In the genomic region with DNA sequence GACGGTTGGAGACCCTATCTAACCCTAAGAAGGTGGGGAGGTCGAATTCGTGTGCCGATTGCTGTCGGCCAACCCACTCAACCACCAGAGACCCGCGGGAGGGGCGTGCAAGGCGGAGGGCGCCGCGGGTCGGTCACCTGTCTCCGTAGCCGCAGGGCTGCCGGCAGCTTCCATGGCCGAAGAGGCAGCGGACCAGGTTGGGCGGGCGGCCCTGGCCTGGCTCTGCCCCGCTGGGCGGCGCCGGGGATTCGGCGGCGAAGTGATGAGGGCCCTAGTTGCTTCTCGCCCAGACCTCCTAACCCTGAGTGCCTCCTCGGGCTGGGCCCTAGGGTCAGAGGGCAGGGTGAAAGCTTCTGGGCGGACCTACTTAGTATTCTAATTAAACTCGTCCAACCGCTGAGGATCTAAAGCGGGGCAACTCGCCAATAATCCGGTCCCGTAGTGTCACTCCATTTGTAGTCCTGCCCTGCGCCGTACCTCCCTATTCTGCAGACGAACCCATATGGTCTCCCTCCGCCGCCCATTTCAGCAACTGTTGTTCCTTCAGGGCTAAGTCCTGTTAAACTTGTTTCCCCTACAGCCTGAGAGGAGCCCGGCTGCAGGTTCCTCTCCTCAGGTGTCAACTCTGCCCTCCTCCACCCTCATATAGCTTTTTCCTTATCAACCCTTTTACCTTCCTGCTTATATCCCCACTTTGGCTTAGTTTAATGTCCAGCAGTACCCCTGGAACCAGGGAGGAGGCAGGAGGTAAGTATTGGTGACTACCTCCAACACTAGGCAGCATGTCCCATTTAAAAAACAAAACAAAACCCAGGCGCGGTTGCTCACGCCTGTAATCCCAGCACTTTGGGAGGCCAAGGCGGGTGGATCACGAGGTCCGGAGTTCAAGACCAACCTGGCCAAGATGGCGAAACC, we compare ENCODE assay signal across 8 cellular contexts. TPM values are rescaled to one million over a fixed set of nuclear protein-coding genes. Genes with fewer than 3 reads are reported as not detected.
DNase-seq lines count a peak whose midpoint lies in the region; ATAC-seq and TF ChIP-seq lines count a peak whose summit lies in the region.

TSS of gene PYM1 (minus strand) at position 307 of the 915 bp plus-strand sequence. CDS start at position 174, 133 bp downstream.

- H3K27me3 Mint-ChIP-seq in activated naive CD4-positive, alpha-beta T cell treated with anti-CD3 and anti-CD28 coated beads, Interleukin-2, amount 10 ng/mL, durations not matched to agents 7 days and 5 days: no peaks in the 10 kb centered on the region

- peak within 1 kb of the TSS; percentile 100 for H3K27ac Mint-ChIP-seq in activated naive CD4-positive, alpha-beta T cell treated with anti-CD3 and anti-CD28 coated beads, Interleukin-2, amount 10 ng/mL, durations not matched to agents 7 days and 5 days

- H3K79me2 ChIP-seq in DND-41 (ENCODE audit: insufficient read depth, low read length) (peaks cover 77% of the 10 kb centered on the region), neural cell (replicated peaks; ENCODE audit: insufficient read depth, low read length) (peaks cover 32% of the 10 kb centered on the region)

- H3K36me3 Mint-ChIP-seq in activated naive CD4-positive, alpha-beta T cell treated with anti-CD3 and anti-CD28 coated beads, Interleukin-2, amount 10 ng/mL, durations not matched to agents 7 days and 5 days: peaks cover 50% of the 10 kb centered on the region

- H3K9me3 Mint-ChIP-seq in activated naive CD4-positive, alpha-beta T cell treated with anti-CD3 and anti-CD28 coated beads, Interleukin-2, amount 10 ng/mL, durations not matched to agents 7 days and 5 days: no peaks in the 10 kb centered on the region

- ATAC-seq in DND-41 (ENCODE audit: insufficient read depth, low read depth) (peak; percentile 29), GM21529 (IDR thresholded peaks at IDR 0.05; ENCODE audit: unreplicated experiment) (peak; percentile 39), gastroesophageal sphincter (peak; percentile 60)

- peak within 1 kb of the TSS; percentile 77 for H2AFZ ChIP-seq in DND-41 (ENCODE audit: low read depth, low read length)
- H2AFZ ChIP-seq in neural cell (ENCODE audit: low read depth, low read length): peak within 1 kb of the TSS; percentile 92

- H4K20me1 ChIP-seq in DND-41 (ENCODE audit: insufficient read depth, low read length) (peaks cover 14% of the 10 kb centered on the region), neural cell (ENCODE audit: insufficient read depth) (no peaks in the 10 kb centered on the region)

- no peak for TF ChIP-seq RAD21 in Ishikawa (IDR thresholded peaks at IDR 0.05; ENCODE audit: low read depth)
- TF ChIP-seq RAD21 in neural cell (conservative IDR thresholded peaks at IDR 0.05): no peak

- WGBS in gastroesophageal sphincter (ENCODE audit: low coverage in 1 of 2), 2 donors: 0 to 11% methylated on average over 8 to 21 of the region's 49 CpGs

- H3K4me1 ChIP-seq in DND-41 (ENCODE audit: insufficient read depth, low read length) (peaks cover 63% of the 10 kb centered on the region), gastroesophageal sphincter (peaks cover 3 to 65% (median 31%) of the 10 kb centered on the region in 3 donors), tibial artery (peaks cover 0 to 44% (median 32%) of the 10 kb centered on the region in 4 donors)

- peak within 1 kb of the TSS; percentile 99 for H3K27ac ChIP-seq in DND-41 (ENCODE audit: low read length)
- peak within 1 kb of the TSS; percentile 94 to 98 (median 96) for H3K27ac ChIP-seq in gastroesophageal sphincter
- peak within 1 kb of the TSS; percentile 92 for H3K27ac ChIP-seq in neural cell (ENCODE audit: low read length)
- peak within 1 kb of the TSS; percentile 90 to 95 for H3K27ac ChIP-seq in tibial artery

- CTCF ChIA-PET in activated naive CD4-positive, alpha-beta T cell treated with anti-CD3 and anti-CD28 coated beads, Interleukin-2, amount 10 ng/mL, durations not matched to agents 7 days and 5 days (lab: Charles Lee): interaction anchor here (0.6 to 3.7 kb wide), 4 partner anchors 10 to 112 kb away, joined by 3 to 66 read pairs (median 4); partner anchors contain the start of genes ORMDL2 and SARNP

- no peaks in the 10 kb centered on the region for H3F3A ChIP-seq in neural cell (ENCODE audit: insufficient read depth, low read length, poor library complexity, severe bottlenecking)

- no peaks in the 10 kb centered on the region for H3K9me2 ChIP-seq in neural cell (ENCODE audit: insufficient read depth, low read length)

- H3K9me3 ChIP-seq in DND-41 (ENCODE audit: insufficient read depth, low read length, severe bottlenecking) (no peaks in the 10 kb centered on the region), gastroesophageal sphincter (no peaks in the 10 kb centered on the region), neural cell (ENCODE audit: low read length) (no peaks in the 10 kb centered on the region), tibial artery (no peaks in the 10 kb centered on the region)

- intact Hi-C loops in tibial artery (cut with DNase I; ENCODE audit: low total_unique reads): no loop called here

- TF ChIP-seq CTCF in DND-41 (IDR thresholded peaks at IDR 0.05; ENCODE audit: borderline replicate concordance, extremely low read depth, low read length, poor library complexity, severe bottlenecking) (peak; percentile 18), gastroesophageal sphincter (IDR thresholded peaks at IDR 0.05) (peak in 1 of 4 experiments; percentile 16), neural cell (IDR thresholded peaks at IDR 0.05; ENCODE audit: poor library complexity, severe bottlenecking) (no peak), tibial artery (IDR thresholded peaks at IDR 0.05) (no peak)

- TF ChIP-seq EP300 in Ishikawa (IDR thresholded peaks at IDR 0.05; ENCODE audit: borderline replicate concordance): no peak; the same call in none of the 2 replicates
- no peak for TF ChIP-seq EP300 in gastroesophageal sphincter (IDR thresholded peaks at IDR 0.05)
- TF ChIP-seq EP300 in neural cell (conservative IDR thresholded peaks at IDR 0.05; ENCODE audit: poor library complexity, severe bottlenecking): no peak

- H3K4me3 Mint-ChIP-seq in activated naive CD4-positive, alpha-beta T cell treated with anti-CD3 and anti-CD28 coated beads, Interleukin-2, amount 10 ng/mL, durations not matched to agents 7 days and 5 days: peak within 1 kb of the TSS; percentile 92

- peak; percentile 40 to 50 for TF ChIP-seq POLR2A in gastroesophageal sphincter (IDR thresholded peaks at IDR 0.05)

- H3K27me3 ChIP-seq in DND-41 (ENCODE audit: insufficient read depth, low read length, poor library complexity): no peaks in the 10 kb centered on the region
- no peaks in the 10 kb centered on the region for H3K27me3 ChIP-seq in gastroesophageal sphincter
- H3K27me3 ChIP-seq in neural cell (ENCODE audit: insufficient read depth, low read depth, low read length): peaks cover 21% of the 10 kb centered on the region
- H3K27me3 ChIP-seq in tibial artery: no peaks in the 10 kb centered on the region

- peak; percentile 92 for DNase-seq in DND-41
- peak; percentile 34 to 70 for DNase-seq in SHP77 (lab: John Stamatoyannopoulos, UW)
- DNase-seq in activated naive CD4-positive, alpha-beta T cell treated with anti-CD3 and anti-CD28 coated beads, Interleukin-2, amount 10 ng/mL, durations not matched to agents 7 days and 5 days: peak; percentile 86
- peak; percentile 84 to 88 for DNase-seq in tibial artery

- H3K4me2 ChIP-seq in DND-41 (ENCODE audit: insufficient read depth, low read length) (peak within 1 kb of the TSS; percentile 94), neural cell (ENCODE audit: low read length) (peak within 1 kb of the TSS; percentile 96)

- peak within 1 kb of the TSS; percentile 99 for H3K9ac ChIP-seq in DND-41 (ENCODE audit: low read depth, low read length)
- H3K9ac ChIP-seq in neural cell (ENCODE audit: low read length): peak within 1 kb of the TSS; percentile 87

- H3K4me3 ChIP-seq in DND-41 (ENCODE audit: low read depth in 1 of 2, low read length in 2 of 2): peak within 1 kb of the TSS; percentile 70 to 78
- H3K4me3 ChIP-seq in gastroesophageal sphincter: peak within 1 kb of the TSS; percentile 91 to 96
- H3K4me3 ChIP-seq in neural cell (ENCODE audit: low read length): peak within 1 kb of the TSS; percentile 88
- H3K4me3 ChIP-seq in tibial artery: peak within 1 kb of the TSS; percentile 83 to 88

- H3K36me3 ChIP-seq in DND-41 (ENCODE audit: insufficient read depth, low read length): peaks cover 39% of the 10 kb centered on the region
- peaks cover 0 to 19% of the 10 kb centered on the region in 2 donors for H3K36me3 ChIP-seq in gastroesophageal sphincter
- H3K36me3 ChIP-seq in neural cell (ENCODE audit: insufficient read depth, low read length): no peaks in the 10 kb centered on the region
- peaks cover 0 to 5% (median 2%) of the 10 kb centered on the region in 3 donors for H3K36me3 ChIP-seq in tibial artery

- H3K4me1 Mint-ChIP-seq in activated naive CD4-positive, alpha-beta T cell treated with anti-CD3 and anti-CD28 coated beads, Interleukin-2, amount 10 ng/mL, durations not matched to agents 7 days and 5 days: peaks cover 44% of the 10 kb centered on the region

TF ChIP-seq in Ishikawa, 13 proteins besides CTCF, POLR2A, EP300 and RAD21 (continues in another document):
- peak; percentile 47; the same call in 1 of the 2 replicates for TF ChIP-seq FOXM1 (IDR thresholded peaks at IDR 0.05; ENCODE audit: borderline replicate concordance, low read depth)
- TF ChIP-seq YY1 (IDR thresholded peaks at IDR 0.05; ENCODE audit: low read depth): peak; percentile 8
- no peak for TF ChIP-seq EGR1 (IDR thresholded peaks at IDR 0.05)
- peak; percentile 46 for TF ChIP-seq USF1 (IDR thresholded peaks at IDR 0.05)
- TF ChIP-seq CREB1 (IDR thresholded peaks at IDR 0.05; ENCODE audit: low read depth): no peak

TF ChIP-seq in neural cell, 6 proteins besides CTCF, POLR2A, EP300 and RAD21 (continues in another document):
- no peak for TF ChIP-seq MXI1 (conservative IDR thresholded peaks at IDR 0.05; ENCODE audit: poor library complexity, severe bottlenecking)

RNA-seq across cellular contexts. Expression of gene PYM1, which starts in this region (rescaled TPM):
- 10 to 100 TPM; 20.8 to 30.2 (median 26.8) TPM for total RNA-seq in gastroesophageal sphincter
- 45.7 and 49.3 TPM in 2 replicates for polyA plus RNA-seq in neural cell
- polyA minus RNA-seq in neural cell: 25.6 and 31.9 TPM in 2 replicates

Comparison
In these comparisons a context has a peak if more than half of its experiments do, and no peak if none do; other contexts are left out.
1. Peak in every context shown above with its lines: DNase-seq, ATAC-seq, H3K4me3 ChIP-seq and H3K27ac ChIP-seq.